1 cellular context compared by ENCODE assay signal in genomic region chr14:23005861-23006534, GRCh38.
TF ChIP-seq lines count a peak whose summit lies in the region.

No MANE protein-coding gene starts in this region.

TF ChIP-seq in K562, 482 proteins besides CTCF, POLR2A, EP300 and RAD21:
- TF ChIP-seq CBFA2T3 (IDR thresholded peaks at IDR 0.05) (peak; percentile 69), FUS (optimal IDR thresholded peaks at IDR 0.05; ENCODE audit: low read depth, low read length) (no peak), STAT5A (IDR thresholded peaks at IDR 0.05; ENCODE audit: borderline replicate concordance, low read length) (peak; percentile 45; the same call in 1 of the 2 replicates), ZBTB33 (CRISPR knock-in tag; IDR thresholded peaks at IDR 0.05) (no peak), MEIS2 (IDR thresholded peaks at IDR 0.05; ENCODE audit: partially characterized antibody) (peak; percentile 47), MAZ (CRISPR knock-in tag; conservative IDR thresholded peaks at IDR 0.05 in 1 of 2, IDR thresholded peaks at IDR 0.05 in 1 of 2) (no peak), BRD4 (IDR thresholded peaks at IDR 0.05) (peak; percentile 17; the same call in 1 of the 2 replicates), ZEB2 (IDR thresholded peaks at IDR 0.05) (peak; percentile 90), ZBTB49 (CRISPR knock-in tag; IDR thresholded peaks at IDR 0.05; ENCODE audit: borderline replicate concordance) (no peak), SPI1 (IDR thresholded peaks at IDR 0.05; ENCODE audit: borderline replicate concordance, low read depth, low read length) (0 out of 2 replicates have a peak, but pooled peaks have one; percentile 14), SMARCA4 (IDR thresholded peaks at IDR 0.05) (0 out of 2 replicates have a peak, but pooled peaks have one; percentile 50), ZNF830 (CRISPR knock-in tag; IDR thresholded peaks at IDR 0.05) (no peak), CLOCK (CRISPR knock-in tag; IDR thresholded peaks at IDR 0.05; ENCODE audit: borderline replicate concordance) (no peak), ARNT (IDR thresholded peaks at IDR 0.05) (no peak), DPF2 (IDR thresholded peaks at IDR 0.05) (peak; percentile 39; the same call in 1 of the 2 replicates), NONO (IDR thresholded peaks at IDR 0.05; ENCODE audit: low read depth in 2 of 2, low read length in 1 of 2) (no peak), KAT8 (IDR thresholded peaks at IDR 0.05; ENCODE audit: low read depth) (0 out of 2 replicates have a peak, but pooled peaks have one; percentile 22), ZNF140 (CRISPR knock-in tag; IDR thresholded peaks at IDR 0.05) (no peak), ATF2 (CRISPR knock-in tag; IDR thresholded peaks at IDR 0.05) (no peak), ZNF696 (CRISPR knock-in tag; conservative IDR thresholded peaks at IDR 0.05) (no peak), PHF21A (IDR thresholded peaks at IDR 0.05; ENCODE audit: borderline replicate concordance, low read depth) (no peak), ARID1B (IDR thresholded peaks at IDR 0.05) (peak; percentile 75), MTA2 (IDR thresholded peaks at IDR 0.05; ENCODE audit: low read depth) (0 out of 2 replicates have a peak, but pooled peaks have one; percentile 32), POLR2AphosphoS5 (IDR thresholded peaks at IDR 0.05; ENCODE audit: control insufficient read depth, insufficient read depth, low read depth, low read length) (no peak), ZNF318 (IDR thresholded peaks at IDR 0.05; ENCODE audit: borderline replicate concordance in 1 of 2, low read depth in 1 of 2) (no peak), FOXA1 (IDR thresholded peaks at IDR 0.05; ENCODE audit: borderline replicate concordance) (peak; percentile 29; the same call in 1 of the 2 replicates), ZNF551 (CRISPR knock-in tag; IDR thresholded peaks at IDR 0.05) (no peak), FOXA3 (CRISPR knock-in tag; conservative IDR thresholded peaks at IDR 0.05 in 1 of 2, IDR thresholded peaks at IDR 0.05 in 1 of 2) (peak; percentile 97 to 99), HMG20B (CRISPR knock-in tag; IDR thresholded peaks at IDR 0.05) (no peak), JUND (IDR thresholded peaks at IDR 0.05; ENCODE audit: borderline replicate concordance, low read depth, low read length) (no peak), JUND (tag; IDR thresholded peaks at IDR 0.05; ENCODE audit: borderline replicate concordance, low read depth, low read length) (peak; percentile 45; the same call in 2 of the 3 replicates), ATF3 (IDR thresholded peaks at IDR 0.05) (peak; percentile 18; the same call in 1 of the 2 replicates), ATF3 (CRISPR knock-in tag; conservative IDR thresholded peaks at IDR 0.05) (no peak), ZNF354B (CRISPR knock-in tag; IDR thresholded peaks at IDR 0.05) (no peak), ZNF766 (CRISPR knock-in tag; conservative IDR thresholded peaks at IDR 0.05) (peak; percentile 14; the same call in 1 of the 2 replicates), TEAD4 (IDR thresholded peaks at IDR 0.05; ENCODE audit: low read length) (peak; percentile 82), TEAD4 (CRISPR knock-in tag; IDR thresholded peaks at IDR 0.05; ENCODE audit: borderline replicate concordance) (no peak), TEAD2 (tag; IDR thresholded peaks at IDR 0.05) (no peak), SAFB (IDR thresholded peaks at IDR 0.05; ENCODE audit: borderline replicate concordance, low read depth, low read length) (no peak), TCF3 (CRISPR knock-in tag; IDR thresholded peaks at IDR 0.05) (peak; percentile 69), HCFC1 (IDR thresholded peaks at IDR 0.05; ENCODE audit: low read depth, low read length) (no peak), TAL1 (IDR thresholded peaks at IDR 0.05) (peak; percentile 42), BRCA1 (IDR thresholded peaks at IDR 0.05) (no peak), BRCA1 (CRISPR knock-in tag; IDR thresholded peaks at IDR 0.05) (no peak), EWSR1 (IDR thresholded peaks at IDR 0.05; ENCODE audit: borderline replicate concordance, low read depth, partially characterized antibody) (no peak), GTF2F1 (IDR thresholded peaks at IDR 0.05; ENCODE audit: low read depth, low read length) (no peak), NCOA1 (IDR thresholded peaks at IDR 0.05; ENCODE audit: low read depth) (no peak), MCM7 (IDR thresholded peaks at IDR 0.05) (no peak), NR2C1 (IDR thresholded peaks at IDR 0.05) (no peak), NR2C1 (tag; IDR thresholded peaks at IDR 0.05) (no peak)
